9 cellular contexts compared by ENCODE assay signal in the genomic region with DNA sequence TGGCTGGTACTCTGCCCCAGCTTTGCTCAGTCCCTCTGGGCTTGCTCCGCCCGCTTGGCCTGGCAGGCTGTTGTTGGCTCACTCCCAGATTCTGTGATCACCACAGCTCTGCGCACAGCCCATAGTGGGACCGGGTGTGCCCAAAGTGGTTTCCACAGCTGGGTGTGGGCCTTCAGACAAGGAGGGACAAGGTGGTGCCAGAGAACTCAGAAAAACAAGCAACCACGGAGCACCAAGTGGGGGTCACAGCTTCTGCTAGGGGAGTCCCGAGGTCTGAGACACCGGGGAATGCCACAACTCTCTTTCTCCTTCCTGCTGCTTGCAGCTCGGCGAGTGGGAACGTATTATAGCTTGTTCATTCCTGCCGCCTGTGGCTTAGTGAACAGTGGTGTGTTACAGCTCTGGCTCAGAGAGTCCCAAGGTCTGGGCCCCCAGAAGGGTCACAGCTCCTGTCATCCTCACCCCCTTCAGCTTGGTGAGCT. TPM values are rescaled to one million over a fixed set of nuclear protein-coding genes. Genes with fewer than 3 reads are reported as not detected.
DNase-seq lines count a peak whose midpoint lies in the region; ATAC-seq, FAIRE-seq and TF ChIP-seq lines count a peak whose summit lies in the region.
"Had no signal": no experiment of that assay in that cellular context is flagged by ENCODE, and none has a peak within 500 bp of the region (broad histone marks: within the 10 kb centered on the region; RNA-seq: fewer than 3 reads in every experiment).

No MANE protein-coding gene starts in this region.

- H3K27me3 ChIP-seq in HepG2 (ENCODE audit: control insufficient read depth in 1 of 2, insufficient read depth in 2 of 2, low read length in 2 of 2), result no peaks in the 10 kb centered on the region
- H3K27me3 ChIP-seq: BLaER1 treated with 17β-estradiol and CSF1 and Interleukin-3, amounts not matched to agents 10 nM and 100 nM had no signal

- POLR2A ChIA-PET in HepG2 (lab: Yijun Ruan, JAX), result interaction anchor here (1.0 to 1.4 kb wide), 3 partner anchors 9 to 54 kb away, joined by 3 to 7 read pairs (median 5); partner anchors contain the start of gene KYNU

- BruUV-seq in HepG2 (replicated peaks; lab: Mats Ljungman, UMichigan), result no TSS peak

- TF ChIP-seq POLR2A in HepG2 (IDR thresholded peaks at IDR 0.05; ENCODE audit: insufficient read depth in 1 of 2, low read depth in 2 of 2, low read length in 2 of 2), result no peak

- CTCF ChIA-PET in HepG2 (lab: Yijun Ruan, JAX; ENCODE audit: low intra/inter-chr PET ratio, low total read pairs), result no interaction called here

- no peak overlapping the region for H3K4me3 ChIP-seq in HepG2 (replicated peaks in 1 of 3; ENCODE audit: insufficient read depth in 1 of 3, low read depth in 2 of 3, low read length in 3 of 3)
- H3K4me3 ChIP-seq: BLaER1 treated with 17β-estradiol and CSF1 and Interleukin-3, amounts not matched to agents 10 nM and 100 nM had no signal

- no peak for TF ChIP-seq RAD21 in HepG2 (CRISPR knock-in tag; IDR thresholded peaks at IDR 0.05)

- ATAC-seq in stimulated activated naive CD8-positive, alpha-beta T cell treated with anti-CD3 and anti-CD28 coated beads, Interleukin-15, Interleukin-2, amounts not matched to agents 100 U/mL and 50 U/mL, for 24 hours, result peak; percentile 48
- no peak for ATAC-seq in stimulated activated naive CD8-positive, alpha-beta T cell treated with anti-CD3 and anti-CD28 coated beads, Interleukin-15, amount 100 ng/mL, for 72 hours
- ATAC-seq in T-helper 17 cell (peak; percentile 49), HepG2 (no peak), GM21526 (IDR thresholded peaks at IDR 0.05; ENCODE audit: low FRiP score, unreplicated experiment) (no peak)

- H3K36me3 Mint-ChIP-seq in T-helper 17 cell (ENCODE audit: low read depth), result peaks cover 2% of the 10 kb centered on the region

- H3K79me2 ChIP-seq in HepG2 (ENCODE audit: insufficient read depth, low read length), result no peaks in the 10 kb centered on the region

- peaks cover 67% of the 10 kb centered on the region for H3K4me1 ChIP-seq in HepG2 (ENCODE audit: insufficient read depth, low read length)

- H3K9me3 Mint-ChIP-seq in stimulated activated naive CD8-positive, alpha-beta T cell treated with anti-CD3 and anti-CD28 coated beads, Interleukin-15, amount 100 ng/mL, for 72 hours, result no peaks in the 10 kb centered on the region

- no peak for TF ChIP-seq CTCF in HepG2 (CRISPR knock-in tag; IDR thresholded peaks at IDR 0.05)

- H2AFZ ChIP-seq in HepG2 (ENCODE audit: low read length), result peak overlapping the region; percentile 8

- FAIRE-seq in HepG2 (lab: Jason Lieb, UNC), result no peak

- peak overlapping the region in 1 of 2 donors; percentile 69 for H3K27ac Mint-ChIP-seq in stimulated activated naive CD8-positive, alpha-beta T cell treated with anti-CD3 and anti-CD28 coated beads, Interleukin-15, amount 100 ng/mL, for 72 hours
- no peak overlapping the region for H3K27ac Mint-ChIP-seq in T-helper 17 cell

- H3K9ac ChIP-seq in HepG2 (ENCODE audit: insufficient read depth, low read depth, low read length), result no peak overlapping the region

- DNase-seq in stimulated activated naive CD8-positive, alpha-beta T cell treated with anti-CD3 and anti-CD28 coated beads, Interleukin-15, Interleukin-2, amounts not matched to agents 100 U/mL and 50 U/mL, for 24 hours, result peak; percentile 6
- no peak for DNase-seq in stimulated activated naive CD8-positive, alpha-beta T cell treated with anti-CD3 and anti-CD28 coated beads, Interleukin-15, amount 100 ng/mL, for 72 hours
- DNase-seq in T-helper 17 cell (no peak), HepG2 (ENCODE audit: low spot score) (no peak), SIG-M5 treated with dmso at 0.1 percent for 504 hours (lab: John Stamatoyannopoulos, UW; ENCODE audit: unreplicated experiment) (no peak), NCI-H1048 (lab: John Stamatoyannopoulos, UW) (no peak), NCI-H1105 treated with DMSO at 0.1 percent for 48 hours (lab: John Stamatoyannopoulos, UW) (no peak)

- no peak overlapping the region for H3K4me3 Mint-ChIP-seq in stimulated activated naive CD8-positive, alpha-beta T cell treated with anti-CD3 and anti-CD28 coated beads, Interleukin-15, amount 100 ng/mL, for 72 hours
- no peak overlapping the region for H3K4me3 Mint-ChIP-seq in T-helper 17 cell

- H3K36me3 ChIP-seq in HepG2 (replicated peaks in 1 of 2; ENCODE audit: control insufficient read depth in 1 of 2, insufficient read depth in 2 of 2, low read length in 2 of 2), result no peaks in the 10 kb centered on the region
- H3K36me3 ChIP-seq: BLaER1 treated with 17β-estradiol and CSF1 and Interleukin-3, amounts not matched to agents 10 nM and 100 nM had no signal

- H3K9me3 ChIP-seq in T-helper 17 cell (ENCODE audit: control insufficient read depth, low read length, poor library complexity, severe bottlenecking) (no peaks in the 10 kb centered on the region), HepG2 (ENCODE audit: low read length) (no peaks in the 10 kb centered on the region)

- H3K4me1 Mint-ChIP-seq in stimulated activated naive CD8-positive, alpha-beta T cell treated with anti-CD3 and anti-CD28 coated beads, Interleukin-15, amount 100 ng/mL, for 72 hours, result no peaks in the 10 kb centered on the region
- peaks cover 2% of the 10 kb centered on the region for H3K4me1 Mint-ChIP-seq in T-helper 17 cell

- peak overlapping the region; percentile 18 for H3K27ac ChIP-seq in HepG2 (ENCODE audit: extremely low read length, insufficient read depth, low read length)

- 90% methylated on average over 11 of the region's 11 CpGs for WGBS in HepG2 (ENCODE audit: low lambda C conversion rate)

- H3K4me2 ChIP-seq in HepG2 (ENCODE audit: low read depth, low read length), result no peak overlapping the region

- TF ChIP-seq EP300 in HepG2 (IDR thresholded peaks at IDR 0.05; ENCODE audit: low read depth in 2 of 2, low read length in 2 of 2), result no peak
- TF ChIP-seq EP300 in HepG2 (CRISPR knock-in tag; IDR thresholded peaks at IDR 0.05; ENCODE audit: borderline replicate concordance), result no peak

- H4K20me1 ChIP-seq in HepG2 (ENCODE audit: insufficient read depth, low read length), result no peaks in the 10 kb centered on the region
- H4K20me1 ChIP-seq: BLaER1 treated with 17β-estradiol and CSF1 and Interleukin-3, amounts not matched to agents 10 nM and 100 nM had no signal

- H3K27me3 Mint-ChIP-seq in stimulated activated naive CD8-positive, alpha-beta T cell treated with anti-CD3 and anti-CD28 coated beads, Interleukin-15, amount 100 ng/mL, for 72 hours, result no peaks in the 10 kb centered on the region
- H3K27me3 Mint-ChIP-seq in T-helper 17 cell, result peaks cover 8% of the 10 kb centered on the region

- intact Hi-C loops in HepG2 (cut with micrococcal nuclease; ENCODE audit: unreplicated experiment), result no loop called here

- in situ Hi-C loops in HepG2 (cut with HindIII; ENCODE audit: extremely low pct_ligation_motif_present, low pct_unique_long_range_greater_than_20kb), result no loop called here

TF ChIP-seq in HepG2, 621 proteins besides CTCF, POLR2A, EP300 and RAD21 (continues in another document):
- TF ChIP-seq ZNF3 (CRISPR knock-in tag; IDR thresholded peaks at IDR 0.05) (no peak), SIX1 (CRISPR knock-in tag; IDR thresholded peaks at IDR 0.05; ENCODE audit: borderline replicate concordance) (no peak), PLSCR1 (CRISPR knock-in tag; IDR thresholded peaks at IDR 0.05; ENCODE audit: borderline replicate concordance) (no peak)

RNA-seq across cellular contexts. Expression of gene KYNU, which starts 9.1 kb away (rescaled TPM):
- 1 to 10 TPM; 1.8 to 2.8 TPM for total RNA-seq in T-helper 17 cell
- total RNA-seq in HepG2 (2016; rRNA removed; fragmentation: Illumina TruSeq; extraction: Trizol), result 68.6 and 98.2 TPM in 2 replicates
- 11.5 and 14.9 TPM in 2 replicates for total RNA-seq in HepG2 (2016; cell fraction: cytosol; rRNA removed; fragmentation: Illumina TruSeq; extraction: Trizol; ENCODE audit: low read depth)
- total RNA-seq in HepG2 (2016; cell fraction: insoluble cytoplasmic fraction; rRNA removed; fragmentation: Illumina TruSeq; extraction: Trizol), result 70.0 and 103 TPM in 2 replicates
- 26.4 and 34.0 TPM in 2 replicates for total RNA-seq in HepG2 (2016; cell fraction: membrane; rRNA removed; fragmentation: Illumina TruSeq; extraction: Trizol)
- total RNA-seq in HepG2 (2016; cell fraction: nucleus; rRNA removed; fragmentation: Illumina TruSeq; extraction: Trizol), result 60.4 and 62.1 TPM in 2 replicates
- polyA plus RNA-seq in HepG2 (2011; rRNA removed), result 13.7 and 21.9 TPM in 2 replicates
- 11.5 and 15.4 TPM in 2 replicates for polyA plus RNA-seq in HepG2 (2011; cell fraction: cytosol; rRNA removed)
- 4.5 and 5.2 TPM in 2 replicates for polyA plus RNA-seq in HepG2 (2011; cell fraction: nucleus; rRNA removed)
- 31.0 and 46.5 TPM in 2 replicates for polyA plus RNA-seq in HepG2 (2012)
- 10.7 and 10.8 TPM in 2 replicates for polyA plus RNA-seq in HepG2 (2016; cell fraction: cytosol; fragmentation: Illumina TruSeq; extraction: Trizol; ENCODE audit: low read depth)
- polyA plus RNA-seq in HepG2 (2016; cell fraction: insoluble cytoplasmic fraction; fragmentation: Illumina TruSeq; extraction: Trizol; ENCODE audit: low read depth), result 71.6 and 79.6 TPM in 2 replicates
- 15.4 and 19.8 TPM in 2 replicates for polyA plus RNA-seq in HepG2 (2016; cell fraction: membrane; fragmentation: Illumina TruSeq; extraction: Trizol; ENCODE audit: low read depth)
- 27.3 and 28.7 TPM in 2 replicates for polyA plus RNA-seq in HepG2 (2016; cell fraction: nucleus; fragmentation: Illumina TruSeq; extraction: Trizol; ENCODE audit: insufficient read depth, low read depth)
- polyA minus RNA-seq in HepG2 (2011; rRNA and poly(A)+ RNA removed; ENCODE audit: low replicate concordance), result 7.0 and 141 TPM in 2 replicates
- 13.4 and 17.7 TPM in 2 replicates for polyA minus RNA-seq in HepG2 (2011; cell fraction: cytosol; rRNA and poly(A)+ RNA removed)
- polyA minus RNA-seq in HepG2 (2011; cell fraction: nucleus; rRNA and poly(A)+ RNA removed), result 98.0 and 107 TPM in 2 replicates

Comparison
In these comparisons a context has a peak if more than half of its experiments do, and no peak if none do; other contexts are left out.
1. ATAC-seq: peak in stimulated activated naive CD8-positive, alpha-beta T cell treated with anti-CD3 and anti-CD28 coated beads, Interleukin-15, Interleukin-2, amounts not matched to agents 100 U/mL and 50 U/mL, for 24 hours (single experiment) and T-helper 17 cell (single experiment); none in stimulated activated naive CD8-positive, alpha-beta T cell treated with anti-CD3 and anti-CD28 coated beads, Interleukin-15, amount 100 ng/mL, for 72 hours (single experiment), HepG2 (single experiment) and GM21526 (single experiment).